Comparison of ENCODE assay signal across 8 cellular contexts in genomic region chrX:154019633-154020499, GRCh38.
DNase-seq lines count a peak whose midpoint lies in the region; ATAC-seq and TF ChIP-seq lines count a peak whose summit lies in the region.

Gene IRAK1 (minus strand): TSS chrX:154019902. CDS start chrX:154019812, 90 bp downstream.

- H3K4me1 ChIP-seq in iPS-20b (ENCODE audit: insufficient read depth, low read length) = peaks cover 12% of the 10 kb centered on the region; the same call in 1 of the 2 replicates

- H3K27ac ChIP-seq in KOPT-K1 (ENCODE audit: low read depth, low read length, poor library complexity, severe bottlenecking) (peak within 1 kb of the TSS; percentile 91), iPS-20b (ENCODE audit: low read length) (no peak within 1 kb of the TSS), skin epidermis (peak within 1 kb of the TSS; percentile 88 to 97 (median 94))

- peak within 1 kb of the TSS; percentile 51 to 61 for H3K4me3 ChIP-seq in cardiac fibroblast (replicated peaks in 1 of 2; ENCODE audit: low read depth in 2 of 2, low read length in 2 of 2)
- H3K4me3 ChIP-seq in iPS-20b (ENCODE audit: low read length) = peak within 1 kb of the TSS; percentile 52
- peak within 1 kb of the TSS; percentile 45 to 64 (median 61) for H3K4me3 ChIP-seq in skin epidermis

- DNase-seq in ELR (ENCODE audit: low read depth) (peak; percentile 75), UCSD-AML1 (lab: John Stamatoyannopoulos, UW; ENCODE audit: unreplicated experiment) (peak; percentile 70), cardiac fibroblast (ENCODE audit: low read depth in 2 of 2) (peak; percentile 47 to 69), GM19240 (ENCODE audit: insufficient read length, low spot score) (no peak)

- peak within 1 kb of the TSS; percentile 67; the same call in 1 of the 2 replicates for H3K9ac ChIP-seq in iPS-20b (ENCODE audit: low read depth, low read length)

- peaks cover 4% of the 10 kb centered on the region for H3K9me3 ChIP-seq in KOPT-K1 (ENCODE audit: insufficient read depth, low read length, poor library complexity, severe bottlenecking)
- H3K9me3 ChIP-seq in iPS-20b (ENCODE audit: insufficient read depth, low read depth, low read length) = no peaks in the 10 kb centered on the region

- peaks cover 36% of the 10 kb centered on the region for H3K36me3 ChIP-seq in KOPT-K1 (ENCODE audit: insufficient read depth, low read length)
- H3K36me3 ChIP-seq in iPS-20b (ENCODE audit: insufficient read depth, low read depth, low read length) = peaks cover 9% of the 10 kb centered on the region; the same call in 1 of the 2 replicates

- no peaks in the 10 kb centered on the region for H3K27me3 ChIP-seq in iPS-20b (ENCODE audit: insufficient read depth, low read length)

- peak; percentile 64 for ATAC-seq in GM21723 (IDR thresholded peaks at IDR 0.05; ENCODE audit: unreplicated experiment)

- no peak for TF ChIP-seq CTCF in cardiac fibroblast (IDR thresholded peaks at IDR 0.05; ENCODE audit: low read depth, low read length)
